ENCODE assay signal across 19 cellular contexts in the genomic region with DNA sequence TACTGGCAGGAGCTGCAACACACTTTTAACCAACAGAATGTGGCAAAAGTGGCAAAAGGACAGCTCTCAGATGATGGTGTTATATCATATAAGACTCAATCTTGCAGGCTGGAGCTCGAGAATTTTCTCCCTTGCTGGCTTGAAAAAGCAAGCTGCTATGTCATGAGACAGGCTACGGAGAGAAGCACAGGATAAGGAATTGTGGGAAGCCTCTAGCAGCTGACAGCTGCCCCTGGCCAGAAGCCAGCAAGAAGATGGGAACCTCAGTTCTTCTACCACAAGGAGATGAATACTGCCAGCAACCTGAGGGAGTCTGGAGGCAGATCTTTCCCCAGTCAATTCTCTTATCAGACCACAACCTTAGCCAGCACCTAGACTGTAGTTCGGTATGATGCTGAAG. TPM values are rescaled to one million over a fixed set of nuclear protein-coding genes. Genes with fewer than 3 reads are reported as not detected.
DNase-seq lines count a peak whose midpoint lies in the region; ATAC-seq and TF ChIP-seq lines count a peak whose summit lies in the region.
"Had no signal": no experiment of that assay in that cellular context is flagged by ENCODE, and none has a peak within 500 bp of the region (broad histone marks: within the 10 kb centered on the region; RNA-seq: fewer than 3 reads in every experiment).

No MANE protein-coding gene starts in this region.

- H3K4me3 Mint-ChIP-seq in nephron progenitor cell (no peak overlapping the region), WTC11 (no peak overlapping the region)
- H3K4me3 Mint-ChIP-seq: CD4-positive, alpha-beta memory T cell; endodermal cell; neural progenitor cell; T-helper 2 cell treated with Interferon-gamma antibody and Interleukin-4, amounts not matched to agents 5 μg/mL and 100 μg/mL, for 36 hours had no signal

- peaks cover 25% of the 10 kb centered on the region for H3K4me1 Mint-ChIP-seq in nephron progenitor cell
- peaks cover 25% of the 10 kb centered on the region for H3K4me1 Mint-ChIP-seq in WTC11

- H3K27me3 ChIP-seq in muscle layer of colon (ENCODE audit: control insufficient read depth in 1 of 2, insufficient read depth in 2 of 2, low read length in 2 of 2): no peaks in the 10 kb centered on the region
- H3K27me3 ChIP-seq: cardiac muscle cell, neural progenitor cell had no signal

- no peak overlapping the region for H3K4me3 ChIP-seq in fibroblast of pulmonary artery (replicated peaks; ENCODE audit: low read depth, low read length)
- H3K4me3 ChIP-seq in muscle layer of colon (ENCODE audit: low read depth in 1 of 2, low read length in 2 of 2): no peak overlapping the region
- H3K4me3 ChIP-seq: cardiac muscle cell, HAP-1, neural progenitor cell, SK-N-MC had no signal

- H3K9me3 Mint-ChIP-seq in nephron progenitor cell: peaks cover 44% of the 10 kb centered on the region
- H3K9me3 Mint-ChIP-seq in WTC11: peaks cover 13% of the 10 kb centered on the region

- H3K27ac Mint-ChIP-seq in nephron progenitor cell (no peak overlapping the region), WTC11 (no peak overlapping the region)
- H3K27ac Mint-ChIP-seq: CD4-positive, alpha-beta memory T cell; endodermal cell; neural progenitor cell; T-helper 2 cell treated with Interferon-gamma antibody and Interleukin-4, amounts not matched to agents 5 μg/mL and 100 μg/mL, for 36 hours had no signal

- no peaks in the 10 kb centered on the region for H3K9me3 ChIP-seq in muscle layer of colon (ENCODE audit: low read length)

- CTCF ChIA-PET in HEK293T (lab: Yijun Ruan, JAX) (interaction anchor here (1.1 kb wide), 1 partner anchor 95 kb away, joined by 4 read pairs; no protein-coding TSS in a partner anchor), WTC11 (lab: Charles Lee) (interaction anchor here (0.8 to 3.3 kb wide), 3 partner anchors 9 to 95 kb away, joined by 4 to 9 read pairs (median 4); no protein-coding TSS in a partner anchor)

- H3K9ac ChIP-seq in muscle layer of colon (ENCODE audit: low read length): no peak overlapping the region
- H3K9ac ChIP-seq: neural progenitor cell had no signal

- DNase-seq in fibroblast of pulmonary artery (ENCODE audit: low read depth) (peak; percentile 23), nephron progenitor cell (no peak), HEK293T (ENCODE audit: extremely low spot score) (no peak), WTC11 (ENCODE audit: low spot score) (no peak)
- no peak for DNase-seq in central memory CD4-positive, alpha-beta T cell
- DNase-seq: activated CD4-positive, CD25-positive, alpha-beta regulatory T cell; CD4-positive, alpha-beta memory T cell; MM.1S; NCI-H345 had no signal

- H3K27me3 Mint-ChIP-seq in nephron progenitor cell (ENCODE audit: low read depth, poor library complexity): peaks cover 13% of the 10 kb centered on the region
- H3K27me3 Mint-ChIP-seq in WTC11 (ENCODE audit: low read depth): peaks cover 2% of the 10 kb centered on the region; the same call in 1 of the 2 replicates

- H3K36me3 ChIP-seq in muscle layer of colon (ENCODE audit: insufficient read depth, low read length): no peaks in the 10 kb centered on the region
- H3K36me3 ChIP-seq: cardiac muscle cell, HAP-1, neural progenitor cell had no signal

- H3K36me3 Mint-ChIP-seq in nephron progenitor cell (ENCODE audit: low read depth) (peaks cover 54% of the 10 kb centered on the region), WTC11 (peaks cover 8% of the 10 kb centered on the region)

- H3K4me1 ChIP-seq in muscle layer of colon (ENCODE audit: insufficient read depth, low read length): peaks cover 26% of the 10 kb centered on the region

- no peak for TF ChIP-seq CTCF in fibroblast of pulmonary artery (IDR thresholded peaks at IDR 0.05; ENCODE audit: low read length, missing control alignments)
- no peak for TF ChIP-seq CTCF in nephron progenitor cell (IDR thresholded peaks at IDR 0.05)
- no peak for TF ChIP-seq CTCF in WTC11 (IDR thresholded peaks at IDR 0.05)

- POLR2A ChIA-PET in HEK293T (lab: Yijun Ruan, JAX) (no interaction called here), WTC11 (lab: Charles Lee) (no interaction called here)

- H3K27ac ChIP-seq in angular gyrus (ENCODE audit: low read depth, low read length) (peak overlapping the region; percentile 59), muscle layer of colon (ENCODE audit: low read depth, low read length) (peak overlapping the region; percentile 7), temporal lobe (ENCODE audit: low read depth, low read length) (peak overlapping the region; percentile 67)
- H3K27ac ChIP-seq: cardiac muscle cell, neural progenitor cell, SK-N-MC had no signal

- no peak for ATAC-seq in WTC11

TF ChIP-seq in HEK293T, 16 proteins besides CTCF, POLR2A, EP300 and RAD21:
- no peak for TF ChIP-seq L3MBTL2 (conservative IDR thresholded peaks at IDR 0.05)
- TF ChIP-seq FOXA1 (IDR thresholded peaks at IDR 0.05): no peak
- no peak for TF ChIP-seq SP1 (IDR thresholded peaks at IDR 0.05)

TF ChIP-seq in WTC11, 78 proteins besides CTCF, POLR2A, EP300 and RAD21:
- no peak for TF ChIP-seq ZNF317 (CRISPR knock-in tag; IDR thresholded peaks at IDR 0.05; ENCODE audit: borderline replicate concordance, low read depth)
- TF ChIP-seq, protein P1, sequence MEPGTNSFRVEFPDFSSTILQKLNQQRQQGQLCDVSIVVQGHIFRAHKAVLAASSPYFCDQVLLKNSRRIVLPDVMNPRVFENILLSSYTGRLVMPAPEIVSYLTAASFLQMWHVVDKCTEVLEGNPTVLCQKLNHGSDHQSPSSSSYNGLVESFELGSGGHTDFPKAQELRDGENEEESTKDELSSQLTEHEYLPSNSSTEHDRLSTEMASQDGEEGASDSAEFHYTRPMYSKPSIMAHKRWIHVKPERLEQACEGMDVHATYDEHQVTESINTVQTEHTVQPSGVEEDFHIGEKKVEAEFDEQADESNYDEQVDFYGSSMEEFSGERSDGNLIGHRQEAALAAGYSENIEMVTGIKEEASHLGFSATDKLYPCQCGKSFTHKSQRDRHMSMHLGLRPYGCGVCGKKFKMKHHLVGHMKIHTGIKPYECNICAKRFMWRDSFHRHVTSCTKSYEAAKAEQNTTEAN (CRISPR knock-in tag; IDR thresholded peaks at IDR 0.05): no peak

RNA-seq across cellular contexts. Expression of gene FXYD6, which starts 24.6 kb away (rescaled TPM):
- total RNA-seq in temporal lobe (149 TPM), WTC11 (2021) (26.2 to 31.6 TPM (median 30.1 TPM) in 3 replicates)
- total RNA-seq: CD4-positive, alpha-beta memory T cell; IMR-90 had no signal

RNA-seq across cellular contexts. Expression of gene FXYD2, which starts 27.3 kb away (rescaled TPM):
- total RNA-seq in temporal lobe (0.49 TPM), WTC11 (2021) (1.4 to 2.1 TPM (median 1.6 TPM) in 3 replicates)
- total RNA-seq: IMR-90 had no signal

RNA-seq across cellular contexts. Expression of gene DSCAML1, which starts 54.8 kb away (rescaled TPM):
- 9.1 TPM for total RNA-seq in temporal lobe
- total RNA-seq in WTC11 (2021): 0.25 to 0.90 TPM (median 0.82 TPM) in 3 replicates
- total RNA-seq: IMR-90 had no signal

Comparison
In these comparisons a context has a peak if more than half of its experiments do, and no peak if none do; other contexts are left out.
1. H3K27ac ChIP-seq: peak in every context shown above with its lines; median percentile 67 in temporal lobe; 59 in angular gyrus; 7 in muscle layer of colon.